ENCODE assay signal across 8 cellular contexts in the genomic region with DNA sequence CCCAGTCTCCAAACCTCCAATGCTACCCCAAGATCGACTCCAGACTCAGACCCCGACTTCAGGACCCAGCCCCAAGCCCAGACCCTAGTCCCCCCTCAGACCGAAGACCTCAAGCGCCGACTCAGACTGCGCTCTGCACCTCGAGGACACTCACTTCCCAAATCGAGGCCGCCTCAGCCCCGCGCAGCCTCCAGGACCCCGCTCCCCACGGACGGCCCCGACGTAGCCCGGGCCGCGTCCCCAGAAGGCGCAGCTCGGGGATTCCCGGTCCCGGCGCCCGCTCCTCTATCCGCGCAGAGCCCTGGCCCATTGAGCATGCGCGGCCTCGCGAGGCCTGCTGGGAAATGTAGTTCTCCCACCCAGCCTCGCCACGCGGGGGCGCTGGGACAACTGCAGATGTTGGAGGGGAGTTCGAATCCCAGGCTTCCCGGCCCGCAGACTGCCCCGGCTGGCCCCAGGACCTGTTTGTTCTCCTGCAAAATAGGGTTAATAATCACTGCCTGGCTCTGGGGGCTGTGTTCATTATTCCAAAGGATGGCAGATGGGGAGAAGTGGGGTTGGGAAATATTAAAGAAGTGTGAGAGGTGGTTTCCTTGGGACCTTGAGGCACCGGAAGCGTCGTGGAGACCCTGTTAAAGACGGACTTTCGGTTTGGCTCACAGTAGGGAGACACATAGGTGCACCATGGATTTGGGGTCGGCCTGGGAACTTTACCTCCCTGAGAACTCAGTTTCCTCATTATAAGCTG. TPM values are rescaled to one million over a fixed set of nuclear protein-coding genes. Genes with fewer than 3 reads are reported as not detected.
DNase-seq lines count a peak whose midpoint lies in the region; ATAC-seq and TF ChIP-seq lines count a peak whose summit lies in the region.

A gene with protein sequence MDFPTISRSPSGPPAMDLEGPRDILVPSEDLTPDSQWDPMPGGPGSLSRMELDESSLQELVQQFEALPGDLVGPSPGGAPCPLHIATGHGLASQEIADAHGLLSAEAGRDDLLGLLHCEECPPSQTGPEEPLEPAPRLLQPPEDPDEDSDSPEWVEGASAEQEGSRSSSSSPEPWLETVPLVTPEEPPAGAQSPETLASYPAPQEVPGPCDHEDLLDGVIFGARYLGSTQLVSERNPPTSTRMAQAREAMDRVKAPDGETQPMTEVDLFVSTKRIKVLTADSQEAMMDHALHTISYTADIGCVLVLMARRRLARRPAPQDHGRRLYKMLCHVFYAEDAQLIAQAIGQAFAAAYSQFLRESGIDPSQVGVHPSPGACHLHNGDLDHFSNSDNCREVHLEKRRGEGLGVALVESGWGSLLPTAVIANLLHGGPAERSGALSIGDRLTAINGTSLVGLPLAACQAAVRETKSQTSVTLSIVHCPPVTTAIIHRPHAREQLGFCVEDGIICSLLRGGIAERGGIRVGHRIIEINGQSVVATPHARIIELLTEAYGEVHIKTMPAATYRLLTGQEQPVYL (minus strand): TSS at position 311 of the 748 bp plus-strand sequence. CDS start 1,428 bp downstream, outside the sequence.

- ATAC-seq in GM18519 (IDR thresholded peaks at IDR 0.05; ENCODE audit: low FRiP score, unreplicated experiment): peak; percentile 37
- ATAC-seq in HG03280 (IDR thresholded peaks at IDR 0.05; ENCODE audit: unreplicated experiment): peak; percentile 50

- peak within 1 kb of the TSS; percentile 96 for H3K4me3 ChIP-seq in kidney epithelial cell (ENCODE audit: low read depth, low read length)

- peak; percentile 78 for TF ChIP-seq CTCF in kidney epithelial cell (IDR thresholded peaks at IDR 0.05; ENCODE audit: insufficient read depth, low read length, poor library complexity, severe bottlenecking)

- peak; percentile 80 for DNase-seq in 8988T
- DNase-seq in NCI-H446 (lab: John Stamatoyannopoulos, UW): peak; percentile 94 to 96
- peak; percentile 97 for DNase-seq in activated CD4-positive, CD25-positive, alpha-beta regulatory T cell treated with anti-CD3 and anti-CD28 coated beads, Interleukin-2, amount 50 U/mL, for 72 hours
- DNase-seq in cerebellar cortex (ENCODE audit: low spot score): peak; percentile 88
- DNase-seq in kidney epithelial cell (ENCODE audit: low read depth): peak; percentile 48
- peak; percentile 97 for DNase-seq in stimulated activated CD4-positive, alpha-beta T cell treated with anti-CD3 and anti-CD28 coated beads, Interleukin-15, amount 100 ng/mL, for 24 hours

- no peaks in the 10 kb centered on the region for H3K27me3 ChIP-seq in kidney epithelial cell (ENCODE audit: control insufficient read depth, insufficient read depth, low read length)

- no peaks in the 10 kb centered on the region for H3K36me3 ChIP-seq in kidney epithelial cell (ENCODE audit: control insufficient read depth, insufficient read depth, low read length)

RNA-seq across cellular contexts. Expression of the gene that starts here (rescaled TPM):
- total RNA-seq in kidney epithelial cell: 39.7 and 50.5 TPM in 2 replicates

Comparison
In these comparisons a context has a peak if more than half of its experiments do, and no peak if none do; other contexts are left out.
1. Peak in every context shown above with its lines: DNase-seq, ATAC-seq and H3K4me3 ChIP-seq.